In the genomic region with DNA sequence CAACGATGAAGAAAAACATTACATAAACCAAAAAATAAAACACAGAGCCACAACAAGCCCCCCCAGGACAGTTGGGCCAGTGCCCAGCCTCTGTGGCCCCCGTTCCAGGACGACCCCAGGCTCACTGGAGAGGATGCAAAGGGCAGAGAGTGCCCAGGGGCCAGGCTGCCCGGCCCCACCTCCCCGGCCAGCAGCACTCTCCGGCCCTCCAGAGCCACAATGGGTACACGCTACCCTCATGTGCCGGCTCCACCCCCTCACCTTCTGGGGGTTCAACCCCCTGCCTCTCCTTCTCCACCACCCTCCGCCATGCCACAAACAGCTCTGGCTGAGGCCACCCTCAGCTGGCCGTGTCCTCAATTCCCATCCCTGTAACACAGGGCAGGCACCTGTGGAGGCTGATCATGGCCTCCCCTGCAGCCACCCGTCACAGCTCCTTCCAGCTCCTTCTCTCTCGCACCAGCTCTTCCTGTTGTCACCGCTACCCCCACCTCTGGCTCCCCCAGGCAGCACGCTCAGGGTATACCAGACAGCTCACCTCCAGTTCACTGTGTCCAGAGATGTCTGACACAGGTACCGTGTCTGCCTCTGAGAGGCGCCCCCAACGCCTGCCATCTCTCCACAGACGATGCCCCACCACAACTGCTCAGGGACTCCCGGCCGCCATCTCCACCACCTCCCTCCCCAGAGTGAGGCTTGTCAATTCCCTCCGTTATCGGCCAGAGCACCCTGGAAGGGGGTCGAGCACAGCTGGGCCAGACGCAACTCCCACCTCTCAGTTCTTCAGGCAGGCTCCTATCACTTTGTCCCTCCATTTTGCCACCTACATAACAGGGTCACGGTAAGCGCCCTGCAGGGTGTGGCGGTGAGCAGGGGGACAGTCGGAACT, we compare ENCODE assay signal across 21 cellular contexts. TPM values are rescaled to one million over a fixed set of nuclear protein-coding genes. Genes with fewer than 3 reads are reported as not detected.
DNase-seq lines count a peak whose midpoint lies in the region; ATAC-seq and TF ChIP-seq lines count a peak whose summit lies in the region.
"Had no signal": no experiment of that assay in that cellular context is flagged by ENCODE, and none has a peak within 500 bp of the region (broad histone marks: within the 10 kb centered on the region; RNA-seq: fewer than 3 reads in every experiment).

No MANE protein-coding gene starts in this region.

- CTCF ChIA-PET in CD8-positive, alpha-beta T cell (lab: Charles Lee): interaction anchor here (0.9 to 1.1 kb wide), 4 partner anchors 15 to 315 kb away, joined by 3 read pairs; no protein-coding TSS in a partner anchor
- CTCF ChIA-PET in RWPE1 (lab: Yijun Ruan, JAX): no interaction called here

- no peaks in the 10 kb centered on the region for H3K27me3 ChIP-seq in CD8-positive, alpha-beta T cell (ENCODE audit: insufficient read depth, low read length)
- no peaks in the 10 kb centered on the region for H3K27me3 ChIP-seq in left ventricle myocardium inferior (ENCODE audit: low read depth)

- no peaks in the 10 kb centered on the region for H3K36me3 ChIP-seq in CD8-positive, alpha-beta T cell (ENCODE audit: insufficient read depth, low read length)
- H3K36me3 ChIP-seq in left ventricle myocardium inferior: no peaks in the 10 kb centered on the region
- H3K36me3 ChIP-seq: thoracic aorta had no signal

- peaks cover 71% of the 10 kb centered on the region for H3K4me1 Mint-ChIP-seq in CD8-positive, alpha-beta T cell (ENCODE audit: low read depth)
- peaks cover 45% of the 10 kb centered on the region for H3K4me1 Mint-ChIP-seq in osteocyte (ENCODE audit: unreplicated experiment)

- H3K4me1 ChIP-seq in CD8-positive, alpha-beta T cell (ENCODE audit: insufficient read depth, low read length): peaks cover 44% of the 10 kb centered on the region
- peaks cover 95% of the 10 kb centered on the region for H3K4me1 ChIP-seq in left ventricle myocardium inferior

- no peaks in the 10 kb centered on the region for H3K27me3 Mint-ChIP-seq in CD8-positive, alpha-beta T cell (ENCODE audit: low read depth)
- H3K27me3 Mint-ChIP-seq in osteocyte (ENCODE audit: unreplicated experiment): no peaks in the 10 kb centered on the region
- H3K27me3 Mint-ChIP-seq: activated CD8-positive, alpha-beta memory T cell treated with anti-CD3 and anti-CD28 coated beads, Interleukin-2, amount 10 ng/mL, durations not matched to agents 7 days and 5 days; activated naive CD8-positive, alpha-beta T cell treated with anti-CD3 and anti-CD28 coated beads, Interleukin-2, amount 10 ng/mL, durations not matched to agents 7 days and 5 days had no signal

- TF ChIP-seq CTCF in CD8-positive, alpha-beta T cell (IDR thresholded peaks at IDR 0.05): no peak
- no peak for TF ChIP-seq CTCF in RWPE1 (conservative IDR thresholded peaks at IDR 0.05; ENCODE audit: low read depth)
- TF ChIP-seq CTCF in left ventricle myocardium inferior (IDR thresholded peaks at IDR 0.05; ENCODE audit: borderline replicate concordance): no peak
- no peak for TF ChIP-seq CTCF in osteocyte (IDR thresholded peaks at IDR 0.05)

- intact Hi-C loops in CD8-positive, alpha-beta T cell (cut with DNase I, micrococcal nuclease): no loop called here
- intact Hi-C loops in left ventricle myocardium inferior (cut with micrococcal nuclease): loop anchor here (10.0 kb wide), 1 partner anchor 313 kb away; no protein-coding TSS in a partner anchor

- H3K36me3 Mint-ChIP-seq in CD8-positive, alpha-beta T cell: peaks cover 17% of the 10 kb centered on the region
- peaks cover 2% of the 10 kb centered on the region for H3K36me3 Mint-ChIP-seq in osteocyte (ENCODE audit: unreplicated experiment)

- no peak overlapping the region for H3K4me3 ChIP-seq in CD8-positive, alpha-beta T cell (ENCODE audit: low read depth, low read length)
- H3K4me3 ChIP-seq in left ventricle myocardium inferior: no peak overlapping the region
- H3K4me3 ChIP-seq: thoracic aorta had no signal

- H3K9me3 Mint-ChIP-seq in CD8-positive, alpha-beta T cell: no peaks in the 10 kb centered on the region
- no peaks in the 10 kb centered on the region for H3K9me3 Mint-ChIP-seq in osteocyte (ENCODE audit: unreplicated experiment)
- H3K9me3 Mint-ChIP-seq: activated naive CD8-positive, alpha-beta T cell treated with anti-CD3 and anti-CD28 coated beads, Interleukin-2, amount 10 ng/mL, durations not matched to agents 7 days and 5 days; HFFc6 had no signal

- H3K9me3 ChIP-seq in CD8-positive, alpha-beta T cell (ENCODE audit: low read length): no peaks in the 10 kb centered on the region
- no peaks in the 10 kb centered on the region for H3K9me3 ChIP-seq in left ventricle myocardium inferior (replicated peaks)
- H3K9me3 ChIP-seq: thoracic aorta had no signal

- no peak overlapping the region for H3K27ac ChIP-seq in CD8-positive, alpha-beta T cell (ENCODE audit: low read depth, low read length)
- H3K27ac ChIP-seq in RWPE1 (0 out of 2 replicates have a peak overlapping the region, but pooled peaks have one; percentile 16), left ventricle myocardium inferior (replicated peaks) (no peak overlapping the region)
- H3K27ac ChIP-seq: HL-60, thoracic aorta had no signal

- ATAC-seq in CD8-positive, alpha-beta T cell: no peak
- ATAC-seq in HG03135 (IDR thresholded peaks at IDR 0.05; ENCODE audit: unreplicated experiment): no peak
- ATAC-seq: activated CD8-positive, alpha-beta memory T cell treated with anti-CD3 and anti-CD28 coated beads, Interleukin-2, amount 10 ng/mL, durations not matched to agents 7 days and 5 days had no signal

- no peak overlapping the region for H3K4me3 Mint-ChIP-seq in CD8-positive, alpha-beta T cell
- H3K4me3 Mint-ChIP-seq in osteocyte (ENCODE audit: unreplicated experiment): no peak overlapping the region
- H3K4me3 Mint-ChIP-seq: activated CD8-positive, alpha-beta memory T cell treated with anti-CD3 and anti-CD28 coated beads, Interleukin-2, amount 10 ng/mL, durations not matched to agents 7 days and 5 days; activated naive CD8-positive, alpha-beta T cell treated with anti-CD3 and anti-CD28 coated beads, Interleukin-2, amount 10 ng/mL, durations not matched to agents 7 days and 5 days had no signal

- POLR2A ChIA-PET in CD8-positive, alpha-beta T cell (lab: Charles Lee): no interaction called here
- POLR2A ChIA-PET in RWPE1 (lab: Yijun Ruan, JAX; ENCODE audit: low non-redundant PET): no interaction called here

- peak overlapping the region; percentile 49 for H3K27ac Mint-ChIP-seq in CD8-positive, alpha-beta T cell
- peak overlapping the region; percentile 60 for H3K27ac Mint-ChIP-seq in osteocyte (ENCODE audit: unreplicated experiment)
- H3K27ac Mint-ChIP-seq: activated CD8-positive, alpha-beta memory T cell treated with anti-CD3 and anti-CD28 coated beads, Interleukin-2, amount 10 ng/mL, durations not matched to agents 7 days and 5 days; activated naive CD8-positive, alpha-beta T cell treated with anti-CD3 and anti-CD28 coated beads, Interleukin-2, amount 10 ng/mL, durations not matched to agents 7 days and 5 days had no signal

- DNase-seq in CD8-positive, alpha-beta T cell: peak in 1 of 7 experiments; percentile 9
- DNase-seq in RWPE1 (ENCODE audit: low spot score) (no peak), left ventricle myocardium inferior (peak; percentile 11), osteocyte (ENCODE audit: extremely low spot score, unreplicated experiment) (no peak), NOMO-1 treated with dmso at 0.1 percent for 144 hours (lab: John Stamatoyannopoulos, UW; ENCODE audit: unreplicated experiment) (no peak)
- no peak for DNase-seq in stimulated activated CD8-positive, alpha-beta memory T cell treated with anti-CD3 and anti-CD28 coated beads, Interleukin-4, amount 100 ng/mL, for 48 hours
- DNase-seq: activated CD4-positive, alpha-beta T cell treated with anti-CD3 and anti-CD28 coated beads for 4 hours; activated CD8-positive, alpha-beta memory T cell treated with anti-CD3 and anti-CD28 coated beads, Interleukin-2, amount 10 ng/mL, durations not matched to agents 7 days and 5 days; activated naive CD8-positive, alpha-beta T cell treated with anti-CD3 and anti-CD28 coated beads, Interleukin-2, amount 10 ng/mL, durations not matched to agents 7 days and 5 days; DND-41; effector CD8-positive, alpha-beta T cell; HFFc6; mammary epithelial cell; NCI-H1092 treated with DMSO at 0.1 percent for 48 hours; NCI-H2029; NCI-H2227 treated with DMSO at 0.1 percent for 48 hours; PC-3; T-helper 1 cell had no signal

RNA-seq across cellular contexts. Expression of a gene that starts 30.8 kb away (rescaled TPM):
- total RNA-seq in CD8-positive, alpha-beta T cell: 10 to 100 TPM; 33.2 to 37.3 TPM
- total RNA-seq in left ventricle myocardium inferior (49.5 TPM), osteocyte (33.8 and 38.6 TPM in 2 replicates)

RNA-seq across cellular contexts. Expression of a gene that starts 54.7 kb away (rescaled TPM):
- 100 to 1,000 TPM; 123 to 130 TPM for total RNA-seq in CD8-positive, alpha-beta T cell
- total RNA-seq in left ventricle myocardium inferior: 15.3 TPM
- 5.4 and 7.7 TPM in 2 replicates for total RNA-seq in osteocyte
